ENCODE assay signal across 3 cellular contexts in genomic region chr20:25001323-25001722, GRCh38. TPM values are rescaled to one million over a fixed set of nuclear protein-coding genes. Genes with fewer than 3 reads are reported as not detected.
"Had no signal": no experiment of that assay in that cellular context is flagged by ENCODE, and none has a peak within 500 bp of the region (broad histone marks: within the 10 kb centered on the region; RNA-seq: fewer than 3 reads in every experiment).

No MANE protein-coding gene starts in this region.

RNA-seq across cellular contexts. Expression of gene CST7, which starts 52.3 kb away (rescaled TPM):
- total RNA-seq: LHCN-M2, MCF 10A, NCI-H460 had no signal
